Comparison of ENCODE assay signal across 16 cellular contexts in genomic region chr3:184593201-184593922, GRCh38. TPM values are rescaled to one million over a fixed set of nuclear protein-coding genes. Genes with fewer than 3 reads are reported as not detected.
DNase-seq lines count a peak whose midpoint lies in the region; ATAC-seq, FAIRE-seq and TF ChIP-seq lines count a peak whose summit lies in the region.
"Had no signal": no experiment of that assay in that cellular context is flagged by ENCODE, and none has a peak within 500 bp of the region (broad histone marks: within the 10 kb centered on the region; RNA-seq: fewer than 3 reads in every experiment).

No MANE protein-coding gene starts in this region.

- WGBS in sigmoid colon, 2 donors = 69 to 80% methylated on average over 7 of the region's 7 CpGs

- H3K27ac ChIP-seq in WERI-Rb-1 (no peak overlapping the region), lower lobe of right lung (no peak overlapping the region), sigmoid colon (peak overlapping the region in 3 of 4 donors; percentile 49 to 67 (median 61))

- H3K36me3 Mint-ChIP-seq in stimulated activated memory B cell treated with anti-CD40 and anti-IgM and Interleukin-4, amounts not matched to agents 10 μg/mL and 1 μg/mL and 100 μg/mL, for 72 hours = no peaks in the 10 kb centered on the region

- intact Hi-C loops in lower lobe of right lung (cut with DNase I) (no loop called here), sigmoid colon (cut with DNase I) (no loop called here)

- peak; percentile 48 for DNase-seq in H54 (ENCODE audit: insufficient read length, low spot score)
- DNase-seq in WERI-Rb-1 = peak; percentile 60
- DNase-seq in lower lobe of right lung = peak; percentile 28
- no peak for DNase-seq in sigmoid colon
- DNase-seq in DMS53 treated with DMSO at 0.1 percent for 48 hours (lab: John Stamatoyannopoulos, UW; ENCODE audit: unreplicated experiment) = no peak
- DNase-seq in NCI-H446 (lab: John Stamatoyannopoulos, UW) = no peak
- DNase-seq: activated B cell treated with CpG ODN at 0.5 μM for 24 hours; activated naive CD4-positive, alpha-beta T cell; MM.1S; NCI-H2171; SW 1271 had no signal

- H3K9me3 Mint-ChIP-seq in stimulated activated memory B cell treated with anti-CD40 and anti-IgM and Interleukin-4, amounts not matched to agents 10 μg/mL and 1 μg/mL and 100 μg/mL, for 72 hours = no peaks in the 10 kb centered on the region
- H3K9me3 Mint-ChIP-seq: activated B cell treated with CpG ODN at 0.5 μM for 24 hours had no signal

- no peak overlapping the region for H3K4me3 Mint-ChIP-seq in stimulated activated memory B cell treated with anti-CD40 and anti-IgM and Interleukin-4, amounts not matched to agents 10 μg/mL and 1 μg/mL and 100 μg/mL, for 72 hours
- H3K4me3 Mint-ChIP-seq: activated B cell treated with CpG ODN at 0.5 μM for 24 hours had no signal

- H3K9me3 ChIP-seq in WERI-Rb-1 (ENCODE audit: severe bottlenecking) = no peaks in the 10 kb centered on the region
- no peaks in the 10 kb centered on the region for H3K9me3 ChIP-seq in lower lobe of right lung
- H3K9me3 ChIP-seq in sigmoid colon = no peaks in the 10 kb centered on the region

- TF ChIP-seq CTCF in WERI-Rb-1 (IDR thresholded peaks at IDR 0.05; ENCODE audit: low read depth, low read length) (no peak), lower lobe of right lung (IDR thresholded peaks at IDR 0.05) (no peak), sigmoid colon (IDR thresholded peaks at IDR 0.05) (no peak)

- no peak for TF ChIP-seq EP300 in sigmoid colon (IDR thresholded peaks at IDR 0.05)

- H3K27ac Mint-ChIP-seq in stimulated activated memory B cell treated with anti-CD40 and anti-IgM and Interleukin-4, amounts not matched to agents 10 μg/mL and 1 μg/mL and 100 μg/mL, for 72 hours = no peak overlapping the region
- H3K27ac Mint-ChIP-seq: activated B cell treated with CpG ODN at 0.5 μM for 24 hours had no signal

- H3K4me3 ChIP-seq in WERI-Rb-1 (ENCODE audit: low read depth, low read length) (no peak overlapping the region), lower lobe of right lung (no peak overlapping the region), sigmoid colon (no peak overlapping the region)
- H3K4me3 ChIP-seq: skin epidermis had no signal

- FAIRE-seq in H54 (lab: Jason Lieb, UNC) = no peak
- FAIRE-seq: D721Med, frontal cortex had no signal

- H3K36me3 ChIP-seq in WERI-Rb-1 (no peaks in the 10 kb centered on the region), lower lobe of right lung (no peaks in the 10 kb centered on the region), sigmoid colon (no peaks in the 10 kb centered on the region)

- no peaks in the 10 kb centered on the region for H3K4me1 Mint-ChIP-seq in stimulated activated memory B cell treated with anti-CD40 and anti-IgM and Interleukin-4, amounts not matched to agents 10 μg/mL and 1 μg/mL and 100 μg/mL, for 72 hours
- H3K4me1 Mint-ChIP-seq: activated B cell treated with CpG ODN at 0.5 μM for 24 hours had no signal

- TF ChIP-seq POLR2A in H54 (IDR thresholded peaks at IDR 0.05; ENCODE audit: low read depth, low read length) = no peak
- no peak for TF ChIP-seq POLR2A in sigmoid colon (IDR thresholded peaks at IDR 0.05)

- H3K4me1 ChIP-seq in lower lobe of right lung (no peaks in the 10 kb centered on the region), sigmoid colon (peaks cover 0 to 28% (median 25%) of the 10 kb centered on the region in 4 donors)

- no peaks in the 10 kb centered on the region for H3K27me3 Mint-ChIP-seq in stimulated activated memory B cell treated with anti-CD40 and anti-IgM and Interleukin-4, amounts not matched to agents 10 μg/mL and 1 μg/mL and 100 μg/mL, for 72 hours
- H3K27me3 Mint-ChIP-seq: activated B cell treated with CpG ODN at 0.5 μM for 24 hours had no signal

- H3K27me3 ChIP-seq in WERI-Rb-1 (ENCODE audit: insufficient read depth, low read depth, severe bottlenecking) (no peaks in the 10 kb centered on the region), lower lobe of right lung (ENCODE audit: low read depth) (no peaks in the 10 kb centered on the region), sigmoid colon (no peaks in the 10 kb centered on the region)

- no peak for ATAC-seq in lower lobe of right lung
- ATAC-seq in stimulated activated memory B cell treated with anti-CD40 and anti-IgM and Interleukin-4, amounts not matched to agents 10 μg/mL and 1 μg/mL and 100 μg/mL, for 72 hours = no peak
- ATAC-seq in activated CD4-positive, CD25-positive, alpha-beta regulatory T cell treated with anti-CD3 and anti-CD28 coated beads, Interleukin-2, amount 50 U/mL, for 24 hours = no peak

RNA-seq across cellular contexts. Expression of gene EPHB3, which starts 31.8 kb away (rescaled TPM):
- 4.9 TPM for total RNA-seq in lower lobe of right lung
- total RNA-seq in sigmoid colon = 1 to 10 TPM; 1.8 to 2.8 (median 2.2) TPM
- 10 to 100 TPM in 1 of 3 donors, 1 to 10 TPM in 2; 1.6 to 20.2 (median 1.8) TPM for polyA plus RNA-seq in sigmoid colon

Comparison
In these comparisons a context has a peak if more than half of its experiments do, and no peak if none do; other contexts are left out.
1. DNase-seq: peak in H54 (single experiment), WERI-Rb-1 (single experiment) and lower lobe of right lung (single experiment); none in sigmoid colon (single experiment), DMS53 treated with DMSO at 0.1 percent for 48 hours (single experiment) and NCI-H446 (0 of 2).
2. H3K27ac ChIP-seq: peak in sigmoid colon (3 of 4); none in WERI-Rb-1 (single experiment) and lower lobe of right lung (single experiment).